8 cellular contexts compared by ENCODE assay signal in genomic region chr1:150612014-150612345, GRCh38. TPM values are rescaled to one million over a fixed set of nuclear protein-coding genes. Genes with fewer than 3 reads are reported as not detected.
DNase-seq lines count a peak whose midpoint lies in the region; ATAC-seq and TF ChIP-seq lines count a peak whose summit lies in the region.

No MANE protein-coding gene starts in this region.

- H3K27ac ChIP-seq in hepatocyte, result peak overlapping the region; percentile 92

- no peaks in the 10 kb centered on the region for H3K27me3 ChIP-seq in hepatocyte

- peak; percentile 11 for ATAC-seq in HG02763 (IDR thresholded peaks at IDR 0.05; ENCODE audit: unreplicated experiment)
- ATAC-seq in activated B cell treated with CpG ODN at 0.5 μM for 24 hours (ENCODE audit: low read depth), result no peak
- ATAC-seq in stimulated activated memory B cell treated with anti-CD40 and anti-IgM and Interleukin-4, amounts not matched to agents 10 μg/mL and 1 μg/mL and 100 μg/mL, for 72 hours, result no peak
- no peak for ATAC-seq in HG03097 (IDR thresholded peaks at IDR 0.05; ENCODE audit: low FRiP score, unreplicated experiment)

- no peak overlapping the region for H2AFZ ChIP-seq in hepatocyte

- POLR2A ChIA-PET in activated B cell treated with CpG ODN at 0.5 μM for 24 hours (lab: Charles Lee), result interaction anchor here (0.7 to 14.8 kb wide), 5 partner anchors 33 to 248 kb away, joined by 3 to 272 read pairs (median 5); partner anchors contain the start of genes MCL1, RPRD2 and TARS2

- no peak overlapping the region for H3K4me3 ChIP-seq in hepatocyte

- 84% methylated on average over 3 of the region's 3 CpGs for WGBS in hepatocyte (ENCODE audit: low lambda C conversion rate, missing lambda C conversion rate)

- no peaks in the 10 kb centered on the region for H3K36me3 ChIP-seq in hepatocyte (replicated peaks; ENCODE audit: insufficient read depth, low read depth)

- peaks cover 51% of the 10 kb centered on the region for H3K4me1 Mint-ChIP-seq in activated B cell treated with CpG ODN at 0.5 μM for 24 hours
- peaks cover 56% of the 10 kb centered on the region for H3K4me1 Mint-ChIP-seq in stimulated activated memory B cell treated with anti-CD40 and anti-IgM and Interleukin-4, amounts not matched to agents 10 μg/mL and 1 μg/mL and 100 μg/mL, for 72 hours

- no peaks in the 10 kb centered on the region for H3K27me3 Mint-ChIP-seq in activated B cell treated with CpG ODN at 0.5 μM for 24 hours
- no peaks in the 10 kb centered on the region for H3K27me3 Mint-ChIP-seq in stimulated activated memory B cell treated with anti-CD40 and anti-IgM and Interleukin-4, amounts not matched to agents 10 μg/mL and 1 μg/mL and 100 μg/mL, for 72 hours

- no peaks in the 10 kb centered on the region for H4K20me1 ChIP-seq in hepatocyte (ENCODE audit: insufficient read depth, poor library complexity, severe bottlenecking)

- H3K79me2 ChIP-seq in hepatocyte, result peaks cover 22% of the 10 kb centered on the region

- intact Hi-C loops in activated B cell treated with CpG ODN at 0.5 μM for 24 hours (cut with micrococcal nuclease), result no loop called here

- peak overlapping the region; percentile 4 for H3K4me2 ChIP-seq in hepatocyte

- H3K36me3 Mint-ChIP-seq in activated B cell treated with CpG ODN at 0.5 μM for 24 hours (ENCODE audit: low read depth), result peaks cover 30% of the 10 kb centered on the region
- peaks cover 25% of the 10 kb centered on the region for H3K36me3 Mint-ChIP-seq in stimulated activated memory B cell treated with anti-CD40 and anti-IgM and Interleukin-4, amounts not matched to agents 10 μg/mL and 1 μg/mL and 100 μg/mL, for 72 hours

- no peak for TF ChIP-seq CTCF in activated B cell treated with CpG ODN at 0.5 μM for 24 hours (IDR thresholded peaks at IDR 0.05)
- TF ChIP-seq CTCF in hepatocyte (IDR thresholded peaks at IDR 0.05; ENCODE audit: poor library complexity), result no peak

- H3K9me2 ChIP-seq in hepatocyte (replicated peaks; ENCODE audit: insufficient read depth), result no peaks in the 10 kb centered on the region

- DNase-seq in activated B cell treated with CpG ODN at 0.5 μM for 24 hours (no peak), hepatocyte (ENCODE audit: low spot score) (no peak), NCI-H2107 (lab: John Stamatoyannopoulos, UW) (no peak), iPS-NIHi11 (ENCODE audit: low spot score) (no peak), NCI-H82 treated with DMSO at 0.1 percent for 48 hours (lab: John Stamatoyannopoulos, UW; ENCODE audit: unreplicated experiment) (no peak)

- CTCF ChIA-PET in activated B cell treated with CpG ODN at 0.5 μM for 24 hours (lab: Charles Lee), result interaction anchor here (17.1 kb wide), 1 partner anchor 50 kb away, joined by 358 read pairs; no protein-coding TSS in a partner anchor

- H3K4me3 Mint-ChIP-seq in activated B cell treated with CpG ODN at 0.5 μM for 24 hours, result peak overlapping the region; percentile 60
- peak overlapping the region; percentile 34 for H3K4me3 Mint-ChIP-seq in stimulated activated memory B cell treated with anti-CD40 and anti-IgM and Interleukin-4, amounts not matched to agents 10 μg/mL and 1 μg/mL and 100 μg/mL, for 72 hours

- H3K4me1 ChIP-seq in hepatocyte (ENCODE audit: insufficient read depth), result peaks cover 12% of the 10 kb centered on the region

- H3K9me3 Mint-ChIP-seq in activated B cell treated with CpG ODN at 0.5 μM for 24 hours, result no peaks in the 10 kb centered on the region
- H3K9me3 Mint-ChIP-seq in stimulated activated memory B cell treated with anti-CD40 and anti-IgM and Interleukin-4, amounts not matched to agents 10 μg/mL and 1 μg/mL and 100 μg/mL, for 72 hours, result no peaks in the 10 kb centered on the region

- peak overlapping the region; percentile 96 for H3K27ac Mint-ChIP-seq in activated B cell treated with CpG ODN at 0.5 μM for 24 hours
- H3K27ac Mint-ChIP-seq in stimulated activated memory B cell treated with anti-CD40 and anti-IgM and Interleukin-4, amounts not matched to agents 10 μg/mL and 1 μg/mL and 100 μg/mL, for 72 hours, result peak overlapping the region; percentile 75

- no peaks in the 10 kb centered on the region for H3K9me3 ChIP-seq in hepatocyte (ENCODE audit: low read depth)

RNA-seq across cellular contexts. Expression of gene ENSA, which starts 17.4 kb away (rescaled TPM):
- total RNA-seq in activated B cell treated with CpG ODN at 0.5 μM for 24 hours (202 and 227 TPM in 2 replicates), hepatocyte (101 and 148 TPM in 2 replicates)
- 70.8 and 86.5 TPM in 2 replicates for polyA plus RNA-seq in hepatocyte

RNA-seq across cellular contexts. Expression of gene MCL1, which starts 32.6 kb away (rescaled TPM):
- total RNA-seq in activated B cell treated with CpG ODN at 0.5 μM for 24 hours, result 224 and 233 TPM in 2 replicates
- total RNA-seq in hepatocyte, result 302 and 388 TPM in 2 replicates
- 150 and 181 TPM in 2 replicates for polyA plus RNA-seq in hepatocyte
